In the genomic region with DNA sequence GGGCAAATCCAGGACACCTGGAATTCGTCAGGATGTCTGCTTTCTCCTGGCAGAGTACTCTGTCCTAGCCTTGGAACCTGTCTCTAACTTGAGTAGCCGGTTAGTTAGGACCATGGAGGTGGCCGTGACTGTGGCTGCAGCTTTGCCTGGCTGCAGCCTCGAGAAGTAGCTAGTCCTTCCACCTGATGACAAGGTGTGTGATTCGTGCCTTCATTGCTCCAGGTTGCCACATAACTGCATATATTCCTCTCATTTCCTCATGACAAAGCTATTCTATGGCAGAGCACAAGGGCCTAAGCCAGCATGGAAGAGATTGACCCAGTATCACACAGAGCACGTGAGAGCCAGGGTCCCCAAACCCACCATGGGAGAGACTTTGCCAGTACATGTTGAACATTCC, we compare ENCODE assay signal across 22 cellular contexts. TPM values are rescaled to one million over a fixed set of nuclear protein-coding genes. Genes with fewer than 3 reads are reported as not detected.
"Had no signal": no experiment of that assay in that cellular context is flagged by ENCODE, and none has a peak within 500 bp of the region (broad histone marks: within the 10 kb centered on the region; RNA-seq: fewer than 3 reads in every experiment).

No MANE protein-coding gene starts in this region.

- DNase-seq: activated CD4-positive, alpha-beta T cell treated with anti-CD3 and anti-CD28 coated beads, Interleukin-2, amount 50 U/mL, for 1 hour; activated CD4-positive, CD25-positive, alpha-beta regulatory T cell; activated naive CD4-positive, alpha-beta T cell treated with anti-CD3 and anti-CD28 coated beads, Interleukin-2, amount 50 U/mL, for 16 hours; activated T-cell treated with anti-CD3 and anti-CD28 coated beads for 4 hours; adrenal gland; endodermal cell; head of caudate nucleus; left lung; naive B cell; retina; stimulated activated CD4-positive, alpha-beta T cell treated with anti-CD3 and anti-CD28 coated beads, Interleukin-4, amount 100 ng/mL, for 4 hours; stimulated activated naive CD8-positive, alpha-beta T cell treated with anti-CD3 and anti-CD28 coated beads, Interleukin-15, amount 100 ng/mL, for 72 hours; T-helper 17 cell; testis had no signal

- H3K9ac ChIP-seq: parathyroid adenoma had no signal

- H3K4me3 ChIP-seq: adrenal gland, esophagus muscularis mucosa, left lung, testis had no signal

- FAIRE-seq: urothelium cell line had no signal

- H2AFZ ChIP-seq: parathyroid adenoma had no signal

- ATAC-seq: stimulated activated naive CD8-positive, alpha-beta T cell treated with anti-CD3 and anti-CD28 coated beads, Interleukin-15, amount 100 ng/mL, for 72 hours; T-helper 17 cell had no signal

- H3K79me2 ChIP-seq: parathyroid adenoma had no signal

- H3K27ac ChIP-seq: adrenal gland, brain microvascular endothelial cell, esophagus muscularis mucosa, left lung, parathyroid adenoma, testis had no signal

- H3K36me3 ChIP-seq: adrenal gland, brain microvascular endothelial cell had no signal

- H3K9me3 ChIP-seq: adrenal gland, esophagus muscularis mucosa, left lung, testis had no signal

- H3K27me3 ChIP-seq: adrenal gland, brain microvascular endothelial cell, esophagus muscularis mucosa, left lung, testis had no signal

- H3K4me1 ChIP-seq: adrenal gland, left lung, parathyroid adenoma, testis had no signal

RNA-seq across cellular contexts. Expression of a gene that starts 39.8 kb away (rescaled TPM):
- total RNA-seq: activated CD8-positive, alpha-beta memory T cell treated with anti-CD3 and anti-CD28 coated beads for 36 hours; activated T-helper 2 cell treated with anti-CD3 and anti-CD28 coated beads, Interferon-gamma antibody, Interleukin-2, Interleukin-4, amounts not matched to agents 10 μg/mL and 5 μg/mL and 100 μg/mL, durations not matched to agents 14 hours and 24 hours and 36 hours; adrenal gland; chondrocyte; fibroblast of villous mesenchyme; T-helper 17 cell had no signal
